ENCODE assay signal across 1 cellular context in genomic region chr3:131350506-131350905, GRCh38.
A peak's percentile ranks its signal among the peaks of the same experiment; 100 is the strongest.
TF ChIP-seq lines count a peak whose summit lies in the region.

No MANE protein-coding gene starts in this region.

TF ChIP-seq in IMR-90, 13 proteins besides CTCF, POLR2A, EP300 and RAD21:
- peak; percentile 62 for TF ChIP-seq NFE2L2 (IDR thresholded peaks at IDR 0.05; ENCODE audit: low read depth, low read length)
- no peak for TF ChIP-seq USF2 (IDR thresholded peaks at IDR 0.05; ENCODE audit: low read depth, low read length)
